ENCODE assay signal across 19 cellular contexts in the genomic region with DNA sequence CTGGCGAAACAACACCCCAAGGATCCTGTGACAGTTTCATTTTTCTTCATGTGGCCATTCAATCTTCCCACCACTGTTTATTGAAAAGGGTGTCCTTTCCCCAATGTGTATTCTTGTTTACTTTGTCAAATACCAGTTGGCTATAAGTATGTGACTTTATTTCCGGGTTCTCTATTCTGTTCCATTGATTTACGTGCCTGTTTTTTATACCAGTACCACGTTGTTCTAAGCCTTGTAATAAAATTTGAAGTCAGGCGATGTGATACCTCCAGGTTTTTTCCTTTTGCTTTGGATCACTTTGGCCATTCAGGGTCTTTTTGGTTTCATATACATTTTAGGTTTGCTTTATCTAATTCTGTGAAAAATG. TPM values are rescaled to one million over a fixed set of nuclear protein-coding genes. Genes with fewer than 3 reads are reported as not detected.
DNase-seq lines count a peak whose midpoint lies in the region; ATAC-seq, FAIRE-seq and TF ChIP-seq lines count a peak whose summit lies in the region.
"Had no signal": no experiment of that assay in that cellular context is flagged by ENCODE, and none has a peak within 500 bp of the region (broad histone marks: within the 10 kb centered on the region; RNA-seq: fewer than 3 reads in every experiment).

No MANE protein-coding gene starts in this region.

- no peak for FAIRE-seq in GM19239 (lab: Jason Lieb, UNC)
- FAIRE-seq: H54, TTC549 had no signal

- ATAC-seq in WTC11 (no peak), GM21723 (IDR thresholded peaks at IDR 0.05; ENCODE audit: unreplicated experiment) (no peak)
- ATAC-seq: left lobe of liver, SK-N-SH treated with all-trans-retinoic acid at 6 μM for 48 hours had no signal

- H3K4me1 ChIP-seq in ES-I3 (ENCODE audit: insufficient read depth, low read length): peaks cover 3% of the 10 kb centered on the region; the same call in 1 of the 2 replicates
- H3K4me1 ChIP-seq in iPS-15b (ENCODE audit: control insufficient read depth, insufficient read depth, low read length): peaks cover 12% of the 10 kb centered on the region

- peak overlapping the region; percentile 65 for H3K4me3 ChIP-seq in iPS-15b (ENCODE audit: low read depth, low read length)

- no peaks in the 10 kb centered on the region for H3K9me3 Mint-ChIP-seq in WTC11
- peaks cover 3% of the 10 kb centered on the region for H3K9me3 Mint-ChIP-seq in progenitor cell of endocrine pancreas (ENCODE audit: low read depth)

- CTCF ChIA-PET in WTC11 (lab: Charles Lee): no interaction called here
- CTCF ChIA-PET in GM10248 (lab: Yijun Ruan, JAX): no interaction called here

- no peak for DNase-seq in WTC11 (ENCODE audit: low spot score)
- no peak for DNase-seq in progenitor cell of endocrine pancreas (ENCODE audit: low spot score, unreplicated experiment)
- no peak for DNase-seq in GM10248 (ENCODE audit: extremely low spot score)
- no peak for DNase-seq in T1000 (lab: John Stamatoyannopoulos, UW)
- DNase-seq in GM19239 (ENCODE audit: insufficient read length, low spot score): no peak
- DNase-seq: activated CD4-positive, alpha-beta T cell treated with anti-CD3 and anti-CD28 coated beads, Interleukin-2, amount 50 U/mL, for 4 hours; activated T-cell treated with anti-CD3 and anti-CD28 coated beads, Interleukin-2, amount 50 U/mL, for 48 hours; DMS 273 treated with DMSO at 0.1 percent for 48 hours; erythroblast; NCI-H446 treated with DMSO at 0.1 percent for 48 hours; stimulated activated CD4-positive, alpha-beta T cell treated with anti-CD3 and anti-CD28 coated beads, Interleukin-2, amount 100 ng/mL, for 48 hours; stimulated activated CD8-positive, alpha-beta memory T cell treated with anti-CD3 and anti-CD28 coated beads, Interleukin-4, amount 100 ng/mL, for 48 hours had no signal

- H3K9ac ChIP-seq in ES-I3 (ENCODE audit: low read depth, low read length) (peak overlapping the region; percentile 70; the same call in 1 of the 2 replicates), iPS-15b (ENCODE audit: low read depth, low read length) (no peak overlapping the region)

- POLR2A ChIA-PET in WTC11 (lab: Charles Lee): interaction anchor here (0.5 kb wide), 1 partner anchor 50 kb away, joined by 3 read pairs; no protein-coding TSS in a partner anchor
- POLR2A ChIA-PET in GM10248 (lab: Yijun Ruan, JAX): no interaction called here

- no peaks in the 10 kb centered on the region for H3K36me3 ChIP-seq in ES-I3 (ENCODE audit: insufficient read depth, low read length)
- no peaks in the 10 kb centered on the region for H3K36me3 ChIP-seq in iPS-15b (ENCODE audit: control insufficient read depth, insufficient read depth, low read length)

- no peaks in the 10 kb centered on the region for H3K36me3 Mint-ChIP-seq in WTC11
- H3K36me3 Mint-ChIP-seq in progenitor cell of endocrine pancreas (ENCODE audit: insufficient read depth): no peaks in the 10 kb centered on the region

- no peaks in the 10 kb centered on the region for H3K27me3 ChIP-seq in iPS-15b (ENCODE audit: control insufficient read depth, insufficient read depth, low read length)

- H3K27ac Mint-ChIP-seq in WTC11: peak overlapping the region; percentile 37; the same call in 1 of the 2 replicates
- H3K27ac Mint-ChIP-seq in progenitor cell of endocrine pancreas: peak overlapping the region; percentile 46

- TF ChIP-seq CTCF in WTC11 (IDR thresholded peaks at IDR 0.05) (no peak), progenitor cell of endocrine pancreas (IDR thresholded peaks at IDR 0.05; ENCODE audit: unreplicated experiment) (no peak), GM10248 (IDR thresholded peaks at IDR 0.05; ENCODE audit: control extremely low read depth, extremely low read depth, low read depth, missing control alignments) (no peak)

- H3K9me3 ChIP-seq in ES-I3 (ENCODE audit: control insufficient read depth, insufficient read depth, low read length) (no peaks in the 10 kb centered on the region), iPS-15b (ENCODE audit: control insufficient read depth, insufficient read depth, low read length) (no peaks in the 10 kb centered on the region)

- no peaks in the 10 kb centered on the region for H3K27me3 Mint-ChIP-seq in WTC11 (ENCODE audit: low read depth)
- no peaks in the 10 kb centered on the region for H3K27me3 Mint-ChIP-seq in progenitor cell of endocrine pancreas

- peak overlapping the region; percentile 80 for H3K4me3 Mint-ChIP-seq in WTC11
- peak overlapping the region; percentile 73 for H3K4me3 Mint-ChIP-seq in progenitor cell of endocrine pancreas (ENCODE audit: low read depth)

- H3K4me1 Mint-ChIP-seq in WTC11: peaks cover 32% of the 10 kb centered on the region
- H3K4me1 Mint-ChIP-seq in progenitor cell of endocrine pancreas (ENCODE audit: low read depth): peaks cover 3% of the 10 kb centered on the region

TF ChIP-seq in WTC11, 78 proteins besides CTCF, POLR2A, EP300 and RAD21:
- TF ChIP-seq, protein P1, sequence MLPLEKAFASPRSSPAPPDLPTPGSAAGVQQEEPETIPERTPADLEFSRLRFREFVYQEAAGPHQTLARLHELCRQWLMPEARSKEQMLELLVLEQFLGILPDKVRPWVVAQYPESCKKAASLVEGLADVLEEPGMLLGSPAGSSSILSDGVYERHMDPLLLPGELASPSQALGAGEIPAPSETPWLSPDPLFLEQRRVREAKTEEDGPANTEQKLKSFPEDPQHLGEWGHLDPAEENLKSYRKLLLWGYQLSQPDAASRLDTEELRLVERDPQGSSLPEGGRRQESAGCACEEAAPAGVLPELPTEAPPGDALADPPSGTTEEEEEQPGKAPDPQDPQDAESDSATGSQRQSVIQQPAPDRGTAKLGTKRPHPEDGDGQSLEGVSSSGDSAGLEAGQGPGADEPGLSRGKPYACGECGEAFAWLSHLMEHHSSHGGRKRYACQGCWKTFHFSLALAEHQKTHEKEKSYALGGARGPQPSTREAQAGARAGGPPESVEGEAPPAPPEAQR (CRISPR knock-in tag; IDR thresholded peaks at IDR 0.05): no peak
- TF ChIP-seq, protein P2, sequence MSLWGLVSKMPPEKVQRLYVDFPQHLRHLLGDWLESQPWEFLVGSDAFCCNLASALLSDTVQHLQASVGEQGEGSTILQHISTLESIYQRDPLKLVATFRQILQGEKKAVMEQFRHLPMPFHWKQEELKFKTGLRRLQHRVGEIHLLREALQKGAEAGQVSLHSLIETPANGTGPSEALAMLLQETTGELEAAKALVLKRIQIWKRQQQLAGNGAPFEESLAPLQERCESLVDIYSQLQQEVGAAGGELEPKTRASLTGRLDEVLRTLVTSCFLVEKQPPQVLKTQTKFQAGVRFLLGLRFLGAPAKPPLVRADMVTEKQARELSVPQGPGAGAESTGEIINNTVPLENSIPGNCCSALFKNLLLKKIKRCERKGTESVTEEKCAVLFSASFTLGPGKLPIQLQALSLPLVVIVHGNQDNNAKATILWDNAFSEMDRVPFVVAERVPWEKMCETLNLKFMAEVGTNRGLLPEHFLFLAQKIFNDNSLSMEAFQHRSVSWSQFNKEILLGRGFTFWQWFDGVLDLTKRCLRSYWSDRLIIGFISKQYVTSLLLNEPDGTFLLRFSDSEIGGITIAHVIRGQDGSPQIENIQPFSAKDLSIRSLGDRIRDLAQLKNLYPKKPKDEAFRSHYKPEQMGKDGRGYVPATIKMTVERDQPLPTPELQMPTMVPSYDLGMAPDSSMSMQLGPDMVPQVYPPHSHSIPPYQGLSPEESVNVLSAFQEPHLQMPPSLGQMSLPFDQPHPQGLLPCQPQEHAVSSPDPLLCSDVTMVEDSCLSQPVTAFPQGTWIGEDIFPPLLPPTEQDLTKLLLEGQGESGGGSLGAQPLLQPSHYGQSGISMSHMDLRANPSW (CRISPR knock-in tag; conservative IDR thresholded peaks at IDR 0.05; ENCODE audit: low read depth): no peak
- TF ChIP-seq ZNF512 (CRISPR knock-in tag; IDR thresholded peaks at IDR 0.05; ENCODE audit: borderline replicate concordance) (no peak), CBFB (CRISPR knock-in tag; IDR thresholded peaks at IDR 0.05; ENCODE audit: low read depth) (no peak), FOXK1 (CRISPR knock-in tag; IDR thresholded peaks at IDR 0.05) (no peak), NFATC4 (CRISPR knock-in tag; IDR thresholded peaks at IDR 0.05) (no peak), ZNF396 (CRISPR knock-in tag; IDR thresholded peaks at IDR 0.05; ENCODE audit: borderline replicate concordance) (no peak), MXD4 (CRISPR knock-in tag; IDR thresholded peaks at IDR 0.05; ENCODE audit: borderline replicate concordance) (no peak), MAX (CRISPR knock-in tag; IDR thresholded peaks at IDR 0.05) (no peak)
- TF ChIP-seq, protein P3, sequence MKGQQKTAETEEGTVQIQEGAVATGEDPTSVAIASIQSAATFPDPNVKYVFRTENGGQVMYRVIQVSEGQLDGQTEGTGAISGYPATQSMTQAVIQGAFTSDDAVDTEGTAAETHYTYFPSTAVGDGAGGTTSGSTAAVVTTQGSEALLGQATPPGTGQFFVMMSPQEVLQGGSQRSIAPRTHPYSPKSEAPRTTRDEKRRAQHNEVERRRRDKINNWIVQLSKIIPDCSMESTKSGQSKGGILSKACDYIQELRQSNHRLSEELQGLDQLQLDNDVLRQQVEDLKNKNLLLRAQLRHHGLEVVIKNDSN (CRISPR knock-in tag; IDR thresholded peaks at IDR 0.05): no peak

RNA-seq across cellular contexts. Expression of gene MGAT4C, which starts 9.1 kb away (rescaled TPM):
- total RNA-seq in WTC11 (2021) (2.2 to 4.8 TPM (median 2.4 TPM) in 3 replicates), progenitor cell of endocrine pancreas (0.22 and 0.53 TPM in 2 replicates)
- total RNA-seq: left lobe of liver had no signal
